Comparison of ENCODE assay signal across 27 cellular contexts in the genomic region with DNA sequence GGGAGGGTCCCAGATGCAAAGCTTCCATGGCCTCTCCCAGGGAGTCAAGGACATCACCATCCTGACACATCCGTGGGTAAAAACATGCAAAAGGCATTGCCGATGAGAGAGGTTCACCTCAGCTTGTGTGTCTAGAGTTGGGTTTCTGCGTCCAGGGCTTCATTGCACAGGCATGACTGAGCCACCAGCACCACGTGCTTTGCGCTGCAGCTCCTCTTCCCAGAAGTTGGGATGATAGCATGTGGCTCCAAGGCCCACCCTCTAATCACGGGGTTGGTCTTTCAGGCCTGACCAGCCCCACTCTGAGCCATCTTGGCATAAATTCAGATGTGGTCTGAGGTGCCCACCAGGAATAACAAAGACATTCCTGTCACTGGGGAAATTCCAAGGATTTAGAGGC. TPM values are rescaled to one million over a fixed set of nuclear protein-coding genes. Genes with fewer than 3 reads are reported as not detected.
DNase-seq lines count a peak whose midpoint lies in the region; ATAC-seq and TF ChIP-seq lines count a peak whose summit lies in the region.
"Had no signal": no experiment of that assay in that cellular context is flagged by ENCODE, and none has a peak within 500 bp of the region (broad histone marks: within the 10 kb centered on the region; RNA-seq: fewer than 3 reads in every experiment).

No MANE protein-coding gene starts in this region.

- TF ChIP-seq CTCF in Panc1 (IDR thresholded peaks at IDR 0.05) (no peak), neural progenitor cell (IDR thresholded peaks at IDR 0.05) (no peak), spleen (IDR thresholded peaks at IDR 0.05 in 8 of 11, conservative IDR thresholded peaks at IDR 0.05 in 3 of 11) (no peak)

- no peak overlapping the region for H3K4me2 ChIP-seq in neural progenitor cell
- H3K4me2 ChIP-seq: A549 had no signal

- H3K79me2 ChIP-seq in neural progenitor cell (ENCODE audit: low read depth): no peaks in the 10 kb centered on the region

- CTCF ChIA-PET in Panc1 (lab: Charles Lee): no interaction called here

- no peak overlapping the region for H2AFZ ChIP-seq in neural progenitor cell (replicated peaks)

- H3K4me1 ChIP-seq in Panc1 (ENCODE audit: control insufficient read depth, insufficient read depth, low read length) (no peaks in the 10 kb centered on the region), neural progenitor cell (no peaks in the 10 kb centered on the region), spleen (no peaks in the 10 kb centered on the region)
- H3K4me1 ChIP-seq in effector memory CD4-positive, alpha-beta T cell (ENCODE audit: control insufficient read depth, insufficient read depth, low read length, poor library complexity, severe bottlenecking): no peaks in the 10 kb centered on the region
- H3K4me1 ChIP-seq: A549 had no signal

- H3K9me3 ChIP-seq in Panc1 (ENCODE audit: control insufficient read depth, insufficient read depth, low read depth, low read length): no peaks in the 10 kb centered on the region
- no peaks in the 10 kb centered on the region for H3K9me3 ChIP-seq in neural progenitor cell (ENCODE audit: low read depth)
- no peaks in the 10 kb centered on the region for H3K9me3 ChIP-seq in spleen
- H3K9me3 ChIP-seq in effector memory CD4-positive, alpha-beta T cell (ENCODE audit: control insufficient read depth, low read length): no peaks in the 10 kb centered on the region
- H3K9me3 ChIP-seq: A549 had no signal

- H3K4me3 ChIP-seq in Panc1 (ENCODE audit: low read depth in 2 of 2, low read length in 2 of 2) (no peak overlapping the region), neural progenitor cell (no peak overlapping the region), spleen (no peak overlapping the region)
- no peak overlapping the region for H3K4me3 ChIP-seq in effector memory CD4-positive, alpha-beta T cell (ENCODE audit: insufficient read depth, low read depth, low read length, poor library complexity, severe bottlenecking)
- H3K4me3 ChIP-seq: A549 had no signal

- POLR2A ChIA-PET in Panc1 (lab: Charles Lee): no interaction called here

- in situ Hi-C loops in Panc1 (cut with HindIII; ENCODE audit: low pct_unique_long_range_greater_than_20kb, low sequenced_read_pairs): no loop called here

- peaks cover 7% of the 10 kb centered on the region for H3K9me3 Mint-ChIP-seq in neural progenitor cell
- no peaks in the 10 kb centered on the region for H3K9me3 Mint-ChIP-seq in activated naive CD8-positive, alpha-beta T cell treated with anti-CD3 and anti-CD28 coated beads for 36 hours
- H3K9me3 Mint-ChIP-seq: CD8-positive, alpha-beta memory T cell had no signal

- DNase-seq in Panc1 (ENCODE audit: low read depth, low spot score): no peak
- peak; percentile 27 for DNase-seq in ecto neural progenitor cell (ENCODE audit: low spot score)
- DNase-seq in neural progenitor cell (ENCODE audit: low spot score): peak; percentile 27
- peak; percentile 37 for DNase-seq in spleen
- DNase-seq in activated naive CD8-positive, alpha-beta T cell treated with anti-CD3 and anti-CD28 coated beads for 36 hours: no peak
- DNase-seq in effector memory CD4-positive, alpha-beta T cell: no peak
- DNase-seq: Calu3; CD8-positive, alpha-beta memory T cell; DMS153; DND-41; H7; NCI-H1092; NCI-H1417 treated with DMSO at 0.1 percent for 48 hours; NCI-H1694 treated with DMSO at 0.1 percent for 48 hours; NCI-H2081; NCI-H2171; NCI-H226; NCI-H510A; NCI-H69; SHP77 had no signal

- TF ChIP-seq POLR2A in spleen (IDR thresholded peaks at IDR 0.05): no peak

- intact Hi-C loops in Panc1 (cut with micrococcal nuclease; ENCODE audit: unreplicated experiment): no loop called here
- intact Hi-C loops in spleen (cut with DNase I; ENCODE audit: low total_unique reads): no loop called here

- no peak overlapping the region for H3K9ac ChIP-seq in neural progenitor cell

- no peaks in the 10 kb centered on the region for H3K36me3 Mint-ChIP-seq in neural progenitor cell
- H3K36me3 Mint-ChIP-seq in activated naive CD8-positive, alpha-beta T cell treated with anti-CD3 and anti-CD28 coated beads for 36 hours: no peaks in the 10 kb centered on the region
- H3K36me3 Mint-ChIP-seq: CD8-positive, alpha-beta memory T cell had no signal

- H3K4me3 Mint-ChIP-seq in neural progenitor cell: no peak overlapping the region
- H3K4me3 Mint-ChIP-seq in activated naive CD8-positive, alpha-beta T cell treated with anti-CD3 and anti-CD28 coated beads for 36 hours: no peak overlapping the region
- H3K4me3 Mint-ChIP-seq: B cell; CD8-positive, alpha-beta memory T cell; IgD-negative memory B cell had no signal

- WGBS in spleen, 5 donors: 80 to 93% (median 85%) methylated on average over 6 of the region's 6 CpGs

- 0 out of 2 replicates have a peak, but pooled peaks have one; percentile 53 for ATAC-seq in Panc1
- ATAC-seq in GM19452 (IDR thresholded peaks at IDR 0.05; ENCODE audit: unreplicated experiment): no peak
- ATAC-seq: A549 had no signal

- H4K20me1 ChIP-seq in neural progenitor cell (ENCODE audit: low read depth): no peaks in the 10 kb centered on the region

- no TSS peak for BruUV-seq in Panc1 (replicated peaks; lab: Mats Ljungman, UMichigan)

- H3F3A ChIP-seq in neural progenitor cell (ENCODE audit: low read depth): no peaks in the 10 kb centered on the region

- H3K27me3 Mint-ChIP-seq in neural progenitor cell (ENCODE audit: insufficient read depth, low read depth): peaks cover 22% of the 10 kb centered on the region
- H3K27me3 Mint-ChIP-seq in activated naive CD8-positive, alpha-beta T cell treated with anti-CD3 and anti-CD28 coated beads for 36 hours: peaks cover 40% of the 10 kb centered on the region

- no peaks in the 10 kb centered on the region for H3K4me1 Mint-ChIP-seq in neural progenitor cell
- peaks cover 2% of the 10 kb centered on the region for H3K4me1 Mint-ChIP-seq in activated naive CD8-positive, alpha-beta T cell treated with anti-CD3 and anti-CD28 coated beads for 36 hours
- H3K4me1 Mint-ChIP-seq: B cell; CD8-positive, alpha-beta memory T cell had no signal

- H3K27ac Mint-ChIP-seq in neural progenitor cell: no peak overlapping the region
- no peak overlapping the region for H3K27ac Mint-ChIP-seq in activated naive CD8-positive, alpha-beta T cell treated with anti-CD3 and anti-CD28 coated beads for 36 hours
- H3K27ac Mint-ChIP-seq: B cell; CD8-positive, alpha-beta memory T cell; IgD-negative memory B cell had no signal

- no peaks in the 10 kb centered on the region for H3K36me3 ChIP-seq in Panc1 (ENCODE audit: control insufficient read depth, insufficient read depth, low read length)
- H3K36me3 ChIP-seq in neural progenitor cell: no peaks in the 10 kb centered on the region
- H3K36me3 ChIP-seq in spleen: no peaks in the 10 kb centered on the region
- no peaks in the 10 kb centered on the region for H3K36me3 ChIP-seq in effector memory CD4-positive, alpha-beta T cell (ENCODE audit: control insufficient read depth, insufficient read depth, low read length)

- H3K27ac ChIP-seq in Panc1 (ENCODE audit: low read length) (no peak overlapping the region), neural progenitor cell (no peak overlapping the region), spleen (no peak overlapping the region)
- H3K27ac ChIP-seq in effector memory CD4-positive, alpha-beta T cell (ENCODE audit: insufficient read depth, low read length, poor library complexity, severe bottlenecking): no peak overlapping the region
- H3K27ac ChIP-seq: A549, C4-2B, HL-60, RWPE1 had no signal

- H3K27me3 ChIP-seq in Panc1 (ENCODE audit: control insufficient read depth, insufficient read depth, low read length) (no peaks in the 10 kb centered on the region; the same call in 1 of the 2 replicates), neural progenitor cell (peaks cover 30% of the 10 kb centered on the region), spleen (replicated peaks in 1 of 7) (peaks cover 0 to 72% (median 17%) of the 10 kb centered on the region in 7 donors)
- no peaks in the 10 kb centered on the region for H3K27me3 ChIP-seq in effector memory CD4-positive, alpha-beta T cell (replicated peaks; ENCODE audit: control insufficient read depth, insufficient read depth, low read length, poor library complexity, severe bottlenecking)

RNA-seq across cellular contexts. Expression of gene RASGEF1A, which starts 7.1 kb away (rescaled TPM):
- 19.5 TPM for total RNA-seq in Panc1 (2021; ENCODE audit: unreplicated experiment)
- 24.3 TPM for polyA plus RNA-seq in Panc1 (2012; ENCODE audit: insufficient read length)
- total RNA-seq in neural progenitor cell (ENCODE audit: low replicate concordance): 3.5 and 6.5 TPM in 2 replicates
- total RNA-seq in spleen: 1 to 10 TPM; 2.5 to 7.1 (median 3.6) TPM
- polyA plus RNA-seq in spleen: 1 to 10 TPM; 1.9 to 3.1 (median 2.1) TPM
- under 1 TPM; 0.40 to 0.45 TPM for total RNA-seq in activated naive CD8-positive, alpha-beta T cell treated with anti-CD3 and anti-CD28 coated beads for 36 hours

Comparison
In these comparisons a context has a peak if more than half of its experiments do, and no peak if none do; other contexts are left out.
1. DNase-seq: peak in ecto neural progenitor cell (single experiment), neural progenitor cell (single experiment) and spleen (single experiment); none in Panc1 (single experiment), activated naive CD8-positive, alpha-beta T cell treated with anti-CD3 and anti-CD28 coated beads for 36 hours (single experiment) and effector memory CD4-positive, alpha-beta T cell (0 of 3).